Comparison of ENCODE assay signal across 21 cellular contexts in genomic region chr16:79609861-79610260, GRCh38. TPM values are rescaled to one million over a fixed set of nuclear protein-coding genes. Genes with fewer than 3 reads are reported as not detected.
DNase-seq lines count a peak whose midpoint lies in the region; ATAC-seq and TF ChIP-seq lines count a peak whose summit lies in the region.
"Had no signal": no experiment of that assay in that cellular context is flagged by ENCODE, and none has a peak within 500 bp of the region (broad histone marks: within the 10 kb centered on the region; RNA-seq: fewer than 3 reads in every experiment).

No MANE protein-coding gene starts in this region.

- no peak overlapping the region for H3K4me3 ChIP-seq in Caco-2 (ENCODE audit: low read depth, low read length)
- H3K4me3 ChIP-seq: GM23338 had no signal

- no peak for TF ChIP-seq CTCF in Caco-2 (IDR thresholded peaks at IDR 0.05; ENCODE audit: insufficient read depth in 1 of 2, low read depth in 1 of 2, low read length in 1 of 2, severe bottlenecking in 1 of 2, unreplicated experiment in 1 of 2)

- H3K36me3 ChIP-seq in Caco-2 (ENCODE audit: control insufficient read depth, insufficient read depth, low read length): no peaks in the 10 kb centered on the region
- H3K36me3 ChIP-seq: BE2C had no signal

- peaks cover 66% of the 10 kb centered on the region for H3K4me1 Mint-ChIP-seq in activated CD4-positive, alpha-beta memory T cell treated with anti-CD3 and anti-CD28 coated beads for 36 hours (ENCODE audit: low read depth)
- peaks cover 53% of the 10 kb centered on the region for H3K4me1 Mint-ChIP-seq in activated CD4-positive, alpha-beta memory T cell treated with anti-CD3 and anti-CD28 coated beads, Interleukin-2, amount 10 ng/mL, durations not matched to agents 7 days and 5 days
- H3K4me1 Mint-ChIP-seq in T-helper 17 cell (peaks cover 20% of the 10 kb centered on the region), Caco-2 (ENCODE audit: low read depth, unreplicated experiment) (no peaks in the 10 kb centered on the region)

- no peaks in the 10 kb centered on the region for H3K9me3 Mint-ChIP-seq in activated CD4-positive, alpha-beta memory T cell treated with anti-CD3 and anti-CD28 coated beads for 36 hours
- no peaks in the 10 kb centered on the region for H3K9me3 Mint-ChIP-seq in activated CD4-positive, alpha-beta memory T cell treated with anti-CD3 and anti-CD28 coated beads, Interleukin-2, amount 10 ng/mL, durations not matched to agents 7 days and 5 days
- no peaks in the 10 kb centered on the region for H3K9me3 Mint-ChIP-seq in Caco-2 (ENCODE audit: unreplicated experiment)
- H3K9me3 Mint-ChIP-seq: GM23338 had no signal

- BruUV-seq in Caco-2 (replicated peaks; lab: Mats Ljungman, UMichigan): no TSS peak

- intact Hi-C loops in activated CD4-positive, alpha-beta memory T cell treated with anti-CD3 and anti-CD28 coated beads for 36 hours (cut with micrococcal nuclease): loop anchor here (10.0 kb wide), 3 partner anchors 975 to 1485 kb away; no protein-coding TSS in a partner anchor
- intact Hi-C loops in Caco-2 (cut with micrococcal nuclease; ENCODE audit: unreplicated experiment): no loop called here

- H3K9me3 ChIP-seq in T-helper 17 cell (ENCODE audit: control insufficient read depth, low read length, poor library complexity, severe bottlenecking) (no peaks in the 10 kb centered on the region), Caco-2 (no peaks in the 10 kb centered on the region)
- H3K9me3 ChIP-seq: BE2C had no signal

- no peaks in the 10 kb centered on the region for H3K4me1 ChIP-seq in Caco-2
- H3K4me1 ChIP-seq: BE2C had no signal

- no peak overlapping the region for H3K4me3 Mint-ChIP-seq in activated CD4-positive, alpha-beta memory T cell treated with anti-CD3 and anti-CD28 coated beads for 36 hours
- no peak overlapping the region for H3K4me3 Mint-ChIP-seq in activated CD4-positive, alpha-beta memory T cell treated with anti-CD3 and anti-CD28 coated beads, Interleukin-2, amount 10 ng/mL, durations not matched to agents 7 days and 5 days
- H3K4me3 Mint-ChIP-seq in T-helper 17 cell (no peak overlapping the region), Caco-2 (ENCODE audit: unreplicated experiment) (no peak overlapping the region)
- H3K4me3 Mint-ChIP-seq: GM23338 had no signal

- peaks cover 19% of the 10 kb centered on the region for H3K27me3 Mint-ChIP-seq in activated CD4-positive, alpha-beta memory T cell treated with anti-CD3 and anti-CD28 coated beads for 36 hours
- peaks cover 2% of the 10 kb centered on the region for H3K27me3 Mint-ChIP-seq in activated CD4-positive, alpha-beta memory T cell treated with anti-CD3 and anti-CD28 coated beads, Interleukin-2, amount 10 ng/mL, durations not matched to agents 7 days and 5 days
- peaks cover 8% of the 10 kb centered on the region for H3K27me3 Mint-ChIP-seq in T-helper 17 cell
- H3K27me3 Mint-ChIP-seq in Caco-2 (ENCODE audit: insufficient read depth, unreplicated experiment): peaks cover 13% of the 10 kb centered on the region
- H3K27me3 Mint-ChIP-seq: CD4-positive, alpha-beta memory T cell had no signal

- CTCF ChIA-PET in activated CD4-positive, alpha-beta memory T cell treated with anti-CD3 and anti-CD28 coated beads for 36 hours (lab: Charles Lee): no interaction called here
- CTCF ChIA-PET in activated CD4-positive, alpha-beta memory T cell treated with anti-CD3 and anti-CD28 coated beads, Interleukin-2, amount 10 ng/mL, durations not matched to agents 7 days and 5 days (lab: Charles Lee): no interaction called here
- CTCF ChIA-PET in Caco-2 (lab: Charles Lee): no interaction called here

- no peaks in the 10 kb centered on the region for H3K36me3 Mint-ChIP-seq in activated CD4-positive, alpha-beta memory T cell treated with anti-CD3 and anti-CD28 coated beads for 36 hours
- H3K36me3 Mint-ChIP-seq in activated CD4-positive, alpha-beta memory T cell treated with anti-CD3 and anti-CD28 coated beads, Interleukin-2, amount 10 ng/mL, durations not matched to agents 7 days and 5 days (ENCODE audit: low read depth): peaks cover 10% of the 10 kb centered on the region
- H3K36me3 Mint-ChIP-seq in T-helper 17 cell (ENCODE audit: low read depth) (no peaks in the 10 kb centered on the region), Caco-2 (ENCODE audit: insufficient read depth, unreplicated experiment) (no peaks in the 10 kb centered on the region)
- H3K36me3 Mint-ChIP-seq: CD4-positive, alpha-beta memory T cell had no signal

- peak; percentile 70 for ATAC-seq in T-helper 17 cell
- ATAC-seq in stimulated activated naive CD8-positive, alpha-beta T cell treated with anti-CD3 and anti-CD28 coated beads, Interleukin-15, Interleukin-2, amounts not matched to agents 100 U/mL and 50 U/mL, for 24 hours: no peak
- ATAC-seq: GM23338, Panc1, Right ventricle myocardium inferior had no signal

- no peak overlapping the region for H3K27ac Mint-ChIP-seq in activated CD4-positive, alpha-beta memory T cell treated with anti-CD3 and anti-CD28 coated beads for 36 hours
- H3K27ac Mint-ChIP-seq in activated CD4-positive, alpha-beta memory T cell treated with anti-CD3 and anti-CD28 coated beads, Interleukin-2, amount 10 ng/mL, durations not matched to agents 7 days and 5 days: no peak overlapping the region
- H3K27ac Mint-ChIP-seq in T-helper 17 cell (no peak overlapping the region), Caco-2 (ENCODE audit: unreplicated experiment) (no peak overlapping the region)
- H3K27ac Mint-ChIP-seq: GM23338 had no signal

- peak; percentile 67 for DNase-seq in activated CD4-positive, alpha-beta memory T cell treated with anti-CD3 and anti-CD28 coated beads for 36 hours
- DNase-seq in activated CD4-positive, alpha-beta memory T cell treated with anti-CD3 and anti-CD28 coated beads, Interleukin-2, amount 10 ng/mL, durations not matched to agents 7 days and 5 days: no peak
- DNase-seq in CD1c-positive myeloid dendritic cell (ENCODE audit: extremely low spot score) (peak; percentile 41), T-helper 17 cell (no peak), kidney tubule cell (ENCODE audit: low spot score) (peak; percentile 44), NCI-H446 (lab: John Stamatoyannopoulos, UW) (no peak), Caco-2 (no peak)
- DNase-seq in stimulated activated naive CD8-positive, alpha-beta T cell treated with anti-CD3 and anti-CD28 coated beads, Interleukin-15, Interleukin-2, amounts not matched to agents 100 U/mL and 50 U/mL, for 24 hours: no peak
- DNase-seq: BE2C; CD4-positive, alpha-beta memory T cell; HCEC 1CT; KG1; NCI-H1417 treated with DMSO at 0.1 percent for 48 hours; NCI-H1930; NCI-H226; NCI-H526 had no signal

- peaks cover 1% of the 10 kb centered on the region; the same call in 1 of the 2 replicates for H3K27me3 ChIP-seq in Caco-2 (replicated peaks; ENCODE audit: control insufficient read depth, insufficient read depth, low read length)
- H3K27me3 ChIP-seq: BE2C had no signal

- POLR2A ChIA-PET in activated CD4-positive, alpha-beta memory T cell treated with anti-CD3 and anti-CD28 coated beads for 36 hours (lab: Charles Lee): interaction anchor here (1.2 kb wide), 1 partner anchor 15 kb away, joined by 4 read pairs; no protein-coding TSS in a partner anchor
- POLR2A ChIA-PET in activated CD4-positive, alpha-beta memory T cell treated with anti-CD3 and anti-CD28 coated beads, Interleukin-2, amount 10 ng/mL, durations not matched to agents 7 days and 5 days (lab: Charles Lee): interaction anchor here (1.6 to 3.3 kb wide), 2 partner anchors 9 to 10 kb away, joined by 7 to 20 read pairs; partner anchors contain the start of gene MAF
- POLR2A ChIA-PET in Caco-2 (lab: Charles Lee): no interaction called here

RNA-seq across cellular contexts. Expression of gene MAF, which starts 9.3 kb away (rescaled TPM):
- 100 to 1,000 TPM; 345 to 360 TPM for total RNA-seq in activated CD4-positive, alpha-beta memory T cell treated with anti-CD3 and anti-CD28 coated beads for 36 hours
- total RNA-seq in activated CD4-positive, alpha-beta memory T cell treated with anti-CD3 and anti-CD28 coated beads, Interleukin-2, amount 10 ng/mL, durations not matched to agents 7 days and 5 days: 100 to 1,000 TPM; 279 to 281 TPM
- total RNA-seq in T-helper 17 cell: 100 to 1,000 TPM; 130 to 139 TPM
- total RNA-seq in Caco-2 (2022): 3.6 and 4.2 TPM in 2 replicates
- total RNA-seq: A172, HT-29 had no signal

Comparison
In these comparisons a context has a peak if more than half of its experiments do, and no peak if none do; other contexts are left out.
1. DNase-seq: peak in activated CD4-positive, alpha-beta memory T cell treated with anti-CD3 and anti-CD28 coated beads for 36 hours (single experiment), CD1c-positive myeloid dendritic cell (single experiment) and kidney tubule cell (single experiment); none in activated CD4-positive, alpha-beta memory T cell treated with anti-CD3 and anti-CD28 coated beads, Interleukin-2, amount 10 ng/mL, durations not matched to agents 7 days and 5 days (single experiment), T-helper 17 cell (0 of 3), NCI-H446 (0 of 2), stimulated activated naive CD8-positive, alpha-beta T cell treated with anti-CD3 and anti-CD28 coated beads, Interleukin-15, Interleukin-2, amounts not matched to agents 100 U/mL and 50 U/mL, for 24 hours (single experiment) and Caco-2 (0 of 2).
2. RNA of gene MAF, which starts 9.3 kb away (total RNA-seq): 345 to 360 TPM in activated CD4-positive, alpha-beta memory T cell treated with anti-CD3 and anti-CD28 coated beads for 36 hours, 279 to 281 TPM in activated CD4-positive, alpha-beta memory T cell treated with anti-CD3 and anti-CD28 coated beads, Interleukin-2, amount 10 ng/mL, durations not matched to agents 7 days and 5 days and 130 to 139 TPM in T-helper 17 cell; 3.6 to 4.2 TPM in Caco-2; every median in the first group is over 10 times any median in the second.